Comparison of ENCODE assay signal across 13 cellular contexts in genomic region chr16:392450-393027, GRCh38. TPM values are rescaled to one million over a fixed set of nuclear protein-coding genes. Genes with fewer than 3 reads are reported as not detected.
DNase-seq lines count a peak whose midpoint lies in the region; ATAC-seq, FAIRE-seq and TF ChIP-seq lines count a peak whose summit lies in the region.
"Had no signal": no experiment of that assay in that cellular context is flagged by ENCODE, and none has a peak within 500 bp of the region (broad histone marks: within the 10 kb centered on the region; RNA-seq: fewer than 3 reads in every experiment).

No MANE protein-coding gene starts in this region.

- 97% methylated on average over 7 of the region's 7 CpGs for WGBS in HepG2 (ENCODE audit: low lambda C conversion rate)

- ATAC-seq in HepG2 = no peak
- no peak for ATAC-seq in foreskin keratinocyte

- no peak for FAIRE-seq in HepG2 (lab: Jason Lieb, UNC)

- H3K27me3 Mint-ChIP-seq in CD14-positive monocyte (ENCODE audit: low read depth in 3 of 3) = peaks cover 3 to 6% (median 4%) of the 10 kb centered on the region in 3 donors

- H3K4me3 ChIP-seq in WERI-Rb-1 (ENCODE audit: low read depth, low read length) = no peak overlapping the region
- H3K4me3 ChIP-seq in HepG2 (replicated peaks in 1 of 3; ENCODE audit: insufficient read depth in 1 of 3, low read depth in 2 of 3, low read length in 3 of 3) = no peak overlapping the region
- H3K4me3 ChIP-seq: BLaER1, gastrocnemius medialis, GM23248, psoas muscle had no signal

- no peak overlapping the region for H3K9ac ChIP-seq in HepG2 (ENCODE audit: insufficient read depth, low read depth, low read length)
- H3K9ac ChIP-seq: BLaER1, GM23248 had no signal

- CTCF ChIA-PET in HepG2 (lab: Yijun Ruan, JAX; ENCODE audit: low intra/inter-chr PET ratio, low total read pairs) = interaction anchor here (1.9 to 2.0 kb wide), 2 partner anchors 95 to 103 kb away, joined by 11 read pairs; no protein-coding TSS in a partner anchor

- BruUV-seq in HepG2 (replicated peaks; lab: Mats Ljungman, UMichigan) = no TSS peak

- H3K36me3 ChIP-seq in WERI-Rb-1 = no peaks in the 10 kb centered on the region; the same call in 1 of the 2 replicates
- no peaks in the 10 kb centered on the region for H3K36me3 ChIP-seq in HepG2 (replicated peaks in 1 of 2; ENCODE audit: control insufficient read depth in 1 of 2, insufficient read depth in 2 of 2, low read length in 2 of 2)
- H3K36me3 ChIP-seq: BLaER1, gastrocnemius medialis had no signal

- H3K4me1 Mint-ChIP-seq in CD14-positive monocyte = peaks cover 15% of the 10 kb centered on the region

- TF ChIP-seq POLR2A in HepG2 (IDR thresholded peaks at IDR 0.05; ENCODE audit: insufficient read depth in 1 of 2, low read depth in 2 of 2, low read length in 2 of 2) = no peak

- POLR2A ChIA-PET in HepG2 (lab: Yijun Ruan, JAX) = interaction anchor here (1.0 to 1.5 kb wide), 3 partner anchors 9 to 109 kb away, joined by 3 to 5 read pairs (median 3); partner anchors contain the start of genes DECR2 and RAB11FIP3

- H3K4me3 Mint-ChIP-seq in CD14-positive monocyte = peak overlapping the region in 1 of 2 donors; percentile 41

- peak; percentile 72 for DNase-seq in CD14-positive monocyte (ENCODE audit: low spot score)
- DNase-seq in GM13977 (ENCODE audit: low spot score) = peak; percentile 78
- no peak for DNase-seq in WERI-Rb-1
- no peak for DNase-seq in HepG2 (ENCODE audit: low spot score)
- no peak for DNase-seq in A172 (ENCODE audit: low spot score)
- DNase-seq in foreskin keratinocyte = no peak
- DNase-seq in posterior cingulate gyrus = no peak
- DNase-seq: NCI-H510A treated with DMSO at 0.1 percent for 48 hours had no signal

- no peak for TF ChIP-seq RAD21 in HepG2 (CRISPR knock-in tag; IDR thresholded peaks at IDR 0.05)

- H3K4me1 ChIP-seq in HepG2 (ENCODE audit: insufficient read depth, low read length) = peaks cover 12% of the 10 kb centered on the region
- H3K4me1 ChIP-seq in foreskin keratinocyte = no peaks in the 10 kb centered on the region

- peaks cover 5% of the 10 kb centered on the region for H3K79me2 ChIP-seq in HepG2 (ENCODE audit: insufficient read depth, low read length)

- no peak overlapping the region for H2AFZ ChIP-seq in HepG2 (ENCODE audit: low read length)
- H2AFZ ChIP-seq: GM23248 had no signal

- TF ChIP-seq CTCF in CD14-positive monocyte (IDR thresholded peaks at IDR 0.05) = peak; percentile 27
- TF ChIP-seq CTCF in GM13977 (IDR thresholded peaks at IDR 0.05; ENCODE audit: extremely low read depth, insufficient read depth, missing control alignments) = peak; percentile 44
- TF ChIP-seq CTCF in WERI-Rb-1 (IDR thresholded peaks at IDR 0.05; ENCODE audit: low read depth, low read length) = 0 out of 2 replicates have a peak, but pooled peaks have one; percentile 20
- no peak for TF ChIP-seq CTCF in HepG2 (CRISPR knock-in tag; IDR thresholded peaks at IDR 0.05)
- TF ChIP-seq CTCF in foreskin keratinocyte (conservative IDR thresholded peaks at IDR 0.05) = no peak

- in situ Hi-C loops in GM13977 (cut with MboI; ENCODE audit: low pct_unique_long_range_greater_than_20kb, low sequenced_read_pairs, unreplicated experiment) = no loop called here
- in situ Hi-C loops in HepG2 (cut with HindIII; ENCODE audit: extremely low pct_ligation_motif_present, low pct_unique_long_range_greater_than_20kb) = no loop called here

- no peak overlapping the region for H3K4me2 ChIP-seq in HepG2 (ENCODE audit: low read depth, low read length)
- H3K4me2 ChIP-seq: BLaER1 had no signal

- intact Hi-C loops in CD14-positive monocyte (cut with micrococcal nuclease) = no loop called here
- intact Hi-C loops in HepG2 (cut with micrococcal nuclease; ENCODE audit: unreplicated experiment) = loop anchor here (5.0 kb wide), 1 partner anchor 105 kb away; no protein-coding TSS in a partner anchor
- intact Hi-C loops in posterior cingulate gyrus (cut with DNase I) = no loop called here

- H3K27me3 ChIP-seq in WERI-Rb-1 (ENCODE audit: insufficient read depth, low read depth, severe bottlenecking) (no peaks in the 10 kb centered on the region), HepG2 (ENCODE audit: control insufficient read depth in 1 of 2, insufficient read depth in 2 of 2, low read length in 2 of 2) (no peaks in the 10 kb centered on the region), foreskin keratinocyte (no peaks in the 10 kb centered on the region)
- H3K27me3 ChIP-seq: BLaER1, gastrocnemius medialis had no signal

- H3K27ac ChIP-seq in WERI-Rb-1 (no peak overlapping the region), HepG2 (ENCODE audit: extremely low read length, insufficient read depth, low read length) (no peak overlapping the region), foreskin keratinocyte (no peak overlapping the region)
- H3K27ac ChIP-seq: BLaER1, gastrocnemius medialis, GM23248, psoas muscle, VCaP had no signal

- peaks cover 0 to 2% of the 10 kb centered on the region in 2 donors for H3K36me3 Mint-ChIP-seq in CD14-positive monocyte

- H3K9me3 Mint-ChIP-seq in CD14-positive monocyte = peaks cover 0 to 9% (median 4%) of the 10 kb centered on the region in 7 donors

- H4K20me1 ChIP-seq in HepG2 (ENCODE audit: insufficient read depth, low read length) = no peaks in the 10 kb centered on the region
- H4K20me1 ChIP-seq: BLaER1 had no signal

- peak overlapping the region; percentile 40 to 84 (median 71) for H3K27ac Mint-ChIP-seq in CD14-positive monocyte

- no peak for TF ChIP-seq EP300 in HepG2 (IDR thresholded peaks at IDR 0.05; ENCODE audit: low read depth in 2 of 2, low read length in 2 of 2)
- TF ChIP-seq EP300 in HepG2 (CRISPR knock-in tag; IDR thresholded peaks at IDR 0.05; ENCODE audit: borderline replicate concordance) = no peak

- H3K9me3 ChIP-seq in WERI-Rb-1 (ENCODE audit: severe bottlenecking) = peaks cover 4% of the 10 kb centered on the region
- H3K9me3 ChIP-seq in HepG2 (ENCODE audit: low read length) = no peaks in the 10 kb centered on the region
- H3K9me3 ChIP-seq: BLaER1, gastrocnemius medialis, psoas muscle had no signal

RNA-seq across cellular contexts. Expression of gene NME4, which starts 4.5 kb away (rescaled TPM):
- polyA plus RNA-seq in CD14-positive monocyte (10 to 100 TPM; 26.9 to 31.4 TPM), HepG2 (2011; rRNA removed) (263 and 275 TPM in 2 replicates), foreskin keratinocyte (266 and 269 TPM in 2 replicates)
- total RNA-seq in HepG2 (2016; rRNA removed; fragmentation: Illumina TruSeq; extraction: Trizol) (82.8 and 121 TPM in 2 replicates), foreskin keratinocyte (143 and 154 TPM in 2 replicates)
- total RNA-seq in HepG2 (2016; cell fraction: cytosol; rRNA removed; fragmentation: Illumina TruSeq; extraction: Trizol; ENCODE audit: low read depth) = 711 and 716 TPM in 2 replicates
- 79.6 and 119 TPM in 2 replicates for total RNA-seq in HepG2 (2016; cell fraction: insoluble cytoplasmic fraction; rRNA removed; fragmentation: Illumina TruSeq; extraction: Trizol)
- 463 and 513 TPM in 2 replicates for total RNA-seq in HepG2 (2016; cell fraction: membrane; rRNA removed; fragmentation: Illumina TruSeq; extraction: Trizol)
- 47.7 and 52.8 TPM in 2 replicates for total RNA-seq in HepG2 (2016; cell fraction: nucleus; rRNA removed; fragmentation: Illumina TruSeq; extraction: Trizol)
- 199 and 344 TPM in 2 replicates for polyA plus RNA-seq in HepG2 (2011; cell fraction: cytosol; rRNA removed)
- polyA plus RNA-seq in HepG2 (2011; cell fraction: nucleus; rRNA removed) = 245 and 274 TPM in 2 replicates
- polyA plus RNA-seq in HepG2 (2012) = 136 and 145 TPM in 2 replicates
- 1,773 and 1,829 TPM in 2 replicates for polyA plus RNA-seq in HepG2 (2016; cell fraction: cytosol; fragmentation: Illumina TruSeq; extraction: Trizol; ENCODE audit: low read depth)
- 189 and 200 TPM in 2 replicates for polyA plus RNA-seq in HepG2 (2016; cell fraction: insoluble cytoplasmic fraction; fragmentation: Illumina TruSeq; extraction: Trizol; ENCODE audit: low read depth)
- polyA plus RNA-seq in HepG2 (2016; cell fraction: membrane; fragmentation: Illumina TruSeq; extraction: Trizol; ENCODE audit: low read depth) = 997 and 1,012 TPM in 2 replicates
- polyA plus RNA-seq in HepG2 (2016; cell fraction: nucleus; fragmentation: Illumina TruSeq; extraction: Trizol; ENCODE audit: insufficient read depth, low read depth) = 195 and 217 TPM in 2 replicates
- polyA minus RNA-seq in HepG2 (2011; rRNA and poly(A)+ RNA removed; ENCODE audit: low replicate concordance) = 21.3 and 147 TPM in 2 replicates
- polyA minus RNA-seq in HepG2 (2011; cell fraction: cytosol; rRNA and poly(A)+ RNA removed) = 51.2 and 63.8 TPM in 2 replicates
- polyA minus RNA-seq in HepG2 (2011; cell fraction: nucleus; rRNA and poly(A)+ RNA removed) = 27.2 and 27.9 TPM in 2 replicates
- total RNA-seq in A172 (2014; rRNA removed; shearing (Covaris generic)) = 161 and 179 TPM in 2 replicates

RNA-seq across cellular contexts. Expression of gene DECR2, which starts 9.1 kb away (rescaled TPM):
- polyA plus RNA-seq in CD14-positive monocyte = 1 to 10 TPM; 5.7 to 8.7 TPM
- 27.8 and 36.3 TPM in 2 replicates for total RNA-seq in HepG2 (2016; rRNA removed; fragmentation: Illumina TruSeq; extraction: Trizol)
- total RNA-seq in HepG2 (2016; cell fraction: cytosol; rRNA removed; fragmentation: Illumina TruSeq; extraction: Trizol; ENCODE audit: low read depth) = 22.1 and 28.4 TPM in 2 replicates
- total RNA-seq in HepG2 (2016; cell fraction: insoluble cytoplasmic fraction; rRNA removed; fragmentation: Illumina TruSeq; extraction: Trizol) = 28.1 and 37.2 TPM in 2 replicates
- total RNA-seq in HepG2 (2016; cell fraction: membrane; rRNA removed; fragmentation: Illumina TruSeq; extraction: Trizol) = 22.1 and 27.1 TPM in 2 replicates
- 34.5 and 35.9 TPM in 2 replicates for total RNA-seq in HepG2 (2016; cell fraction: nucleus; rRNA removed; fragmentation: Illumina TruSeq; extraction: Trizol)
- polyA plus RNA-seq in HepG2 (2011; rRNA removed) = 44.6 and 51.2 TPM in 2 replicates
- 29.5 and 53.6 TPM in 2 replicates for polyA plus RNA-seq in HepG2 (2011; cell fraction: cytosol; rRNA removed)
- 220 and 244 TPM in 2 replicates for polyA plus RNA-seq in HepG2 (2011; cell fraction: nucleus; rRNA removed)
- 22.1 and 23.1 TPM in 2 replicates for polyA plus RNA-seq in HepG2 (2012)
- 13.3 and 15.1 TPM in 2 replicates for polyA plus RNA-seq in HepG2 (2016; cell fraction: cytosol; fragmentation: Illumina TruSeq; extraction: Trizol; ENCODE audit: low read depth)
- polyA plus RNA-seq in HepG2 (2016; cell fraction: insoluble cytoplasmic fraction; fragmentation: Illumina TruSeq; extraction: Trizol; ENCODE audit: low read depth) = 31.8 and 35.2 TPM in 2 replicates
- 19.1 and 19.5 TPM in 2 replicates for polyA plus RNA-seq in HepG2 (2016; cell fraction: membrane; fragmentation: Illumina TruSeq; extraction: Trizol; ENCODE audit: low read depth)
- 124 and 131 TPM in 2 replicates for polyA plus RNA-seq in HepG2 (2016; cell fraction: nucleus; fragmentation: Illumina TruSeq; extraction: Trizol; ENCODE audit: insufficient read depth, low read depth)
- 15.9 and 53.9 TPM in 2 replicates for polyA minus RNA-seq in HepG2 (2011; rRNA and poly(A)+ RNA removed; ENCODE audit: low replicate concordance)
- 17.0 and 17.7 TPM in 2 replicates for polyA minus RNA-seq in HepG2 (2011; cell fraction: cytosol; rRNA and poly(A)+ RNA removed)
- 25.4 and 25.9 TPM in 2 replicates for polyA minus RNA-seq in HepG2 (2011; cell fraction: nucleus; rRNA and poly(A)+ RNA removed)
- 8.1 and 12.5 TPM in 2 replicates for total RNA-seq in A172 (2014; rRNA removed; shearing (Covaris generic))
- total RNA-seq in foreskin keratinocyte = 10.5 and 13.8 TPM in 2 replicates
- 12.7 and 15.9 TPM in 2 replicates for polyA plus RNA-seq in foreskin keratinocyte

RNA-seq across cellular contexts. Expression of gene PGAP6, which starts 10.8 kb away (rescaled TPM):
- 10 to 100 TPM; 18.2 to 39.8 TPM for polyA plus RNA-seq in CD14-positive monocyte
- total RNA-seq in HepG2 (2016; rRNA removed; fragmentation: Illumina TruSeq; extraction: Trizol) = 33.7 and 52.7 TPM in 2 replicates
- 52.2 and 54.4 TPM in 2 replicates for total RNA-seq in HepG2 (2016; cell fraction: cytosol; rRNA removed; fragmentation: Illumina TruSeq; extraction: Trizol; ENCODE audit: low read depth)
- total RNA-seq in HepG2 (2016; cell fraction: insoluble cytoplasmic fraction; rRNA removed; fragmentation: Illumina TruSeq; extraction: Trizol) = 27.1 and 52.1 TPM in 2 replicates
- total RNA-seq in HepG2 (2016; cell fraction: membrane; rRNA removed; fragmentation: Illumina TruSeq; extraction: Trizol) = 108 and 112 TPM in 2 replicates
- total RNA-seq in HepG2 (2016; cell fraction: nucleus; rRNA removed; fragmentation: Illumina TruSeq; extraction: Trizol) = 36.6 and 38.8 TPM in 2 replicates
- 136 and 192 TPM in 2 replicates for polyA plus RNA-seq in HepG2 (2011; rRNA removed)
- 183 and 222 TPM in 2 replicates for polyA plus RNA-seq in HepG2 (2011; cell fraction: cytosol; rRNA removed)
- polyA plus RNA-seq in HepG2 (2011; cell fraction: nucleus; rRNA removed) = 308 and 324 TPM in 2 replicates
- 54.7 and 75.9 TPM in 2 replicates for polyA plus RNA-seq in HepG2 (2012)
- 90.3 and 94.2 TPM in 2 replicates for polyA plus RNA-seq in HepG2 (2016; cell fraction: cytosol; fragmentation: Illumina TruSeq; extraction: Trizol; ENCODE audit: low read depth)
- 43.3 and 54.7 TPM in 2 replicates for polyA plus RNA-seq in HepG2 (2016; cell fraction: insoluble cytoplasmic fraction; fragmentation: Illumina TruSeq; extraction: Trizol; ENCODE audit: low read depth)
- 117 and 127 TPM in 2 replicates for polyA plus RNA-seq in HepG2 (2016; cell fraction: membrane; fragmentation: Illumina TruSeq; extraction: Trizol; ENCODE audit: low read depth)
- polyA plus RNA-seq in HepG2 (2016; cell fraction: nucleus; fragmentation: Illumina TruSeq; extraction: Trizol; ENCODE audit: insufficient read depth, low read depth) = 107 and 123 TPM in 2 replicates
- polyA minus RNA-seq in HepG2 (2011; rRNA and poly(A)+ RNA removed; ENCODE audit: low replicate concordance) = 53.1 and 397 TPM in 2 replicates
- polyA minus RNA-seq in HepG2 (2011; cell fraction: cytosol; rRNA and poly(A)+ RNA removed) = 61.4 and 63.3 TPM in 2 replicates
- polyA minus RNA-seq in HepG2 (2011; cell fraction: nucleus; rRNA and poly(A)+ RNA removed) = 26.0 and 48.0 TPM in 2 replicates
- total RNA-seq in A172 (2014; rRNA removed; shearing (Covaris generic)) = 46.6 and 58.5 TPM in 2 replicates
- 37.7 and 44.5 TPM in 2 replicates for total RNA-seq in foreskin keratinocyte
- 32.5 and 34.2 TPM in 2 replicates for polyA plus RNA-seq in foreskin keratinocyte

RNA-seq across cellular contexts. Expression of gene MRPL28, which starts 22.2 kb away (rescaled TPM):
- polyA plus RNA-seq in CD14-positive monocyte (10 to 100 TPM; 88.1 to 88.5 TPM), HepG2 (2011; rRNA removed) (121 and 135 TPM in 2 replicates), foreskin keratinocyte (218 and 222 TPM in 2 replicates)
- total RNA-seq in HepG2 (2016; rRNA removed; fragmentation: Illumina TruSeq; extraction: Trizol) (114 and 128 TPM in 2 replicates), foreskin keratinocyte (125 and 132 TPM in 2 replicates)
- total RNA-seq in HepG2 (2016; cell fraction: cytosol; rRNA removed; fragmentation: Illumina TruSeq; extraction: Trizol; ENCODE audit: low read depth) = 30.5 and 32.3 TPM in 2 replicates
- total RNA-seq in HepG2 (2016; cell fraction: insoluble cytoplasmic fraction; rRNA removed; fragmentation: Illumina TruSeq; extraction: Trizol) = 115 and 131 TPM in 2 replicates
- total RNA-seq in HepG2 (2016; cell fraction: membrane; rRNA removed; fragmentation: Illumina TruSeq; extraction: Trizol) = 36.8 and 38.6 TPM in 2 replicates
- total RNA-seq in HepG2 (2016; cell fraction: nucleus; rRNA removed; fragmentation: Illumina TruSeq; extraction: Trizol) = 35.6 and 38.6 TPM in 2 replicates
- polyA plus RNA-seq in HepG2 (2011; cell fraction: cytosol; rRNA removed) = 141 and 211 TPM in 2 replicates
- polyA plus RNA-seq in HepG2 (2011; cell fraction: nucleus; rRNA removed) = 65.0 and 69.2 TPM in 2 replicates
- 50.0 and 56.2 TPM in 2 replicates for polyA plus RNA-seq in HepG2 (2012)
- 35.7 and 36.6 TPM in 2 replicates for polyA plus RNA-seq in HepG2 (2016; cell fraction: cytosol; fragmentation: Illumina TruSeq; extraction: Trizol; ENCODE audit: low read depth)
- 162 and 166 TPM in 2 replicates for polyA plus RNA-seq in HepG2 (2016; cell fraction: insoluble cytoplasmic fraction; fragmentation: Illumina TruSeq; extraction: Trizol; ENCODE audit: low read depth)
- polyA plus RNA-seq in HepG2 (2016; cell fraction: membrane; fragmentation: Illumina TruSeq; extraction: Trizol; ENCODE audit: low read depth) = 35.5 and 36.2 TPM in 2 replicates
- polyA plus RNA-seq in HepG2 (2016; cell fraction: nucleus; fragmentation: Illumina TruSeq; extraction: Trizol; ENCODE audit: insufficient read depth, low read depth) = 85.4 and 90.0 TPM in 2 replicates
- 51.3 and 73.8 TPM in 2 replicates for polyA minus RNA-seq in HepG2 (2011; rRNA and poly(A)+ RNA removed; ENCODE audit: low replicate concordance)
- 29.4 and 29.5 TPM in 2 replicates for polyA minus RNA-seq in HepG2 (2011; cell fraction: cytosol; rRNA and poly(A)+ RNA removed)
- polyA minus RNA-seq in HepG2 (2011; cell fraction: nucleus; rRNA and poly(A)+ RNA removed) = 10.2 and 13.2 TPM in 2 replicates
- total RNA-seq in A172 (2014; rRNA removed; shearing (Covaris generic)) = 234 and 252 TPM in 2 replicates

RNA-seq across cellular contexts. Expression of gene RAB11FIP3, which starts 32.9 kb away (rescaled TPM):
- under 1 TPM; 0.37 to 0.49 TPM for polyA plus RNA-seq in CD14-positive monocyte
- total RNA-seq in HepG2 (2016; rRNA removed; fragmentation: Illumina TruSeq; extraction: Trizol) = 48.4 and 57.6 TPM in 2 replicates
- 25.8 and 30.3 TPM in 2 replicates for total RNA-seq in HepG2 (2016; cell fraction: cytosol; rRNA removed; fragmentation: Illumina TruSeq; extraction: Trizol; ENCODE audit: low read depth)
- total RNA-seq in HepG2 (2016; cell fraction: insoluble cytoplasmic fraction; rRNA removed; fragmentation: Illumina TruSeq; extraction: Trizol) = 44.0 and 58.9 TPM in 2 replicates
- total RNA-seq in HepG2 (2016; cell fraction: membrane; rRNA removed; fragmentation: Illumina TruSeq; extraction: Trizol) = 40.2 and 41.5 TPM in 2 replicates
- 59.9 and 60.1 TPM in 2 replicates for total RNA-seq in HepG2 (2016; cell fraction: nucleus; rRNA removed; fragmentation: Illumina TruSeq; extraction: Trizol)
- polyA plus RNA-seq in HepG2 (2011; rRNA removed) = 34.3 and 42.9 TPM in 2 replicates
- polyA plus RNA-seq in HepG2 (2011; cell fraction: cytosol; rRNA removed) = 24.6 and 38.1 TPM in 2 replicates
- polyA plus RNA-seq in HepG2 (2011; cell fraction: nucleus; rRNA removed) = 166 and 200 TPM in 2 replicates
- polyA plus RNA-seq in HepG2 (2012) = 45.3 and 46.5 TPM in 2 replicates
- 17.9 and 19.2 TPM in 2 replicates for polyA plus RNA-seq in HepG2 (2016; cell fraction: cytosol; fragmentation: Illumina TruSeq; extraction: Trizol; ENCODE audit: low read depth)
- polyA plus RNA-seq in HepG2 (2016; cell fraction: insoluble cytoplasmic fraction; fragmentation: Illumina TruSeq; extraction: Trizol; ENCODE audit: low read depth) = 44.6 and 51.8 TPM in 2 replicates
- 28.0 and 28.9 TPM in 2 replicates for polyA plus RNA-seq in HepG2 (2016; cell fraction: membrane; fragmentation: Illumina TruSeq; extraction: Trizol; ENCODE audit: low read depth)
- polyA plus RNA-seq in HepG2 (2016; cell fraction: nucleus; fragmentation: Illumina TruSeq; extraction: Trizol; ENCODE audit: insufficient read depth, low read depth) = 144 and 150 TPM in 2 replicates
- 9.5 and 51.6 TPM in 2 replicates for polyA minus RNA-seq in HepG2 (2011; rRNA and poly(A)+ RNA removed; ENCODE audit: low replicate concordance)
- polyA minus RNA-seq in HepG2 (2011; cell fraction: cytosol; rRNA and poly(A)+ RNA removed) = 18.2 and 21.5 TPM in 2 replicates
- polyA minus RNA-seq in HepG2 (2011; cell fraction: nucleus; rRNA and poly(A)+ RNA removed) = 58.2 and 72.2 TPM in 2 replicates
- 22.0 and 27.4 TPM in 2 replicates for total RNA-seq in A172 (2014; rRNA removed; shearing (Covaris generic))
- 14.9 and 15.1 TPM in 2 replicates for total RNA-seq in foreskin keratinocyte
- polyA plus RNA-seq in foreskin keratinocyte = 10.9 and 12.0 TPM in 2 replicates

Comparison
In these comparisons a context has a peak if more than half of its experiments do, and no peak if none do; other contexts are left out.
1. DNase-seq: peak in CD14-positive monocyte (single experiment) and GM13977 (single experiment); none in WERI-Rb-1 (single experiment), HepG2 (single experiment), A172 (single experiment), foreskin keratinocyte (0 of 2) and posterior cingulate gyrus (0 of 10).
2. CTCF ChIP-seq: peak in CD14-positive monocyte (single experiment), GM13977 (single experiment) and WERI-Rb-1 (single experiment); none in HepG2 (single experiment) and foreskin keratinocyte (single experiment).